18 cellular contexts compared by ENCODE assay signal in genomic region chr6:111357680-111358079, GRCh38.
DNase-seq lines count a peak whose midpoint lies in the region; ATAC-seq and TF ChIP-seq lines count a peak whose summit lies in the region.
"Had no signal": no experiment of that assay in that cellular context is flagged by ENCODE, and none has a peak within 500 bp of the region (broad histone marks: within the 10 kb centered on the region; RNA-seq: fewer than 3 reads in every experiment).

No MANE protein-coding gene starts in this region.

- H3K9me3 Mint-ChIP-seq in progenitor cell of endocrine pancreas (ENCODE audit: low read depth), result no peaks in the 10 kb centered on the region
- H3K9me3 Mint-ChIP-seq: CD4-positive, CD25-positive, alpha-beta regulatory T cell had no signal

- H4K20me1 ChIP-seq in DND-41 (ENCODE audit: insufficient read depth, low read length), result no peaks in the 10 kb centered on the region
- no peaks in the 10 kb centered on the region for H4K20me1 ChIP-seq in hepatocyte (ENCODE audit: insufficient read depth, poor library complexity, severe bottlenecking)

- H3K27me3 ChIP-seq in DND-41 (ENCODE audit: insufficient read depth, low read length, poor library complexity), result no peaks in the 10 kb centered on the region
- no peaks in the 10 kb centered on the region for H3K27me3 ChIP-seq in hepatocyte
- H3K27me3 ChIP-seq: SJCRH30 had no signal

- H3K79me2 ChIP-seq in DND-41 (ENCODE audit: insufficient read depth, low read length) (no peaks in the 10 kb centered on the region), hepatocyte (no peaks in the 10 kb centered on the region)

- DNase-seq in DND-41 (no peak), OCI-M1 (lab: John Stamatoyannopoulos, UW) (peak; percentile 56), hepatocyte (ENCODE audit: low spot score) (peak; percentile 16), progenitor cell of endocrine pancreas (ENCODE audit: low spot score, unreplicated experiment) (no peak), SW 1271 (lab: John Stamatoyannopoulos, UW) (no peak), NCI-H345 treated with DMSO at 0.1 percent for 48 hours (lab: John Stamatoyannopoulos, UW; ENCODE audit: unreplicated experiment) (no peak), retina (no peak)
- DNase-seq: Calu3; CD4-positive, CD25-positive, alpha-beta regulatory T cell; NCI-H1436 treated with DMSO at 0.1 percent for 48 hours; NCI-H2029 treated with DMSO at 0.1 percent for 48 hours; NCI-H2171 treated with DMSO at 0.1 percent for 48 hours; NCI-H748 treated with DMSO at 0.1 percent for 48 hours; RPMI8226; SJCRH30 had no signal

- H3K4me1 ChIP-seq in DND-41 (ENCODE audit: insufficient read depth, low read length) (no peaks in the 10 kb centered on the region), hepatocyte (ENCODE audit: insufficient read depth) (peaks cover 25% of the 10 kb centered on the region)

- H3K36me3 Mint-ChIP-seq in progenitor cell of endocrine pancreas (ENCODE audit: insufficient read depth), result peaks cover 17% of the 10 kb centered on the region

- H3K27me3 Mint-ChIP-seq in progenitor cell of endocrine pancreas, result no peaks in the 10 kb centered on the region
- H3K27me3 Mint-ChIP-seq: CD4-positive, CD25-positive, alpha-beta regulatory T cell had no signal

- ATAC-seq in DND-41 (ENCODE audit: insufficient read depth, low read depth) (no peak), GM19452 (IDR thresholded peaks at IDR 0.05; ENCODE audit: unreplicated experiment) (no peak)
- ATAC-seq: HCT116 had no signal

- H3K4me2 ChIP-seq in DND-41 (ENCODE audit: insufficient read depth, low read length) (no peak overlapping the region), hepatocyte (no peak overlapping the region)

- no peak for TF ChIP-seq CTCF in DND-41 (IDR thresholded peaks at IDR 0.05; ENCODE audit: borderline replicate concordance, extremely low read depth, low read length, poor library complexity, severe bottlenecking)
- TF ChIP-seq CTCF in hepatocyte (IDR thresholded peaks at IDR 0.05; ENCODE audit: poor library complexity), result no peak
- TF ChIP-seq CTCF in progenitor cell of endocrine pancreas (IDR thresholded peaks at IDR 0.05; ENCODE audit: unreplicated experiment), result no peak

- peak overlapping the region; percentile 52 for H3K27ac Mint-ChIP-seq in progenitor cell of endocrine pancreas
- H3K27ac Mint-ChIP-seq: CD4-positive, CD25-positive, alpha-beta regulatory T cell had no signal

- H2AFZ ChIP-seq in DND-41 (ENCODE audit: low read depth, low read length) (no peak overlapping the region), hepatocyte (no peak overlapping the region)

- H3K4me1 Mint-ChIP-seq in progenitor cell of endocrine pancreas (ENCODE audit: low read depth), result peaks cover 40% of the 10 kb centered on the region

- 0 out of 2 replicates have a peak overlapping the region, but pooled peaks have one; percentile 13 for H3K27ac ChIP-seq in DND-41 (ENCODE audit: low read length)
- H3K27ac ChIP-seq in hepatocyte, result peak overlapping the region; percentile 45
- H3K27ac ChIP-seq: HL-60, SJCRH30 had no signal

- H3K9me2 ChIP-seq in hepatocyte (replicated peaks; ENCODE audit: insufficient read depth), result no peaks in the 10 kb centered on the region

- H3K9ac ChIP-seq in DND-41 (ENCODE audit: low read depth, low read length), result no peak overlapping the region

- H3K36me3 ChIP-seq in DND-41 (ENCODE audit: insufficient read depth, low read length) (peaks cover 62% of the 10 kb centered on the region), hepatocyte (replicated peaks; ENCODE audit: insufficient read depth, low read depth) (no peaks in the 10 kb centered on the region)

- no peaks in the 10 kb centered on the region for H3K9me3 ChIP-seq in DND-41 (ENCODE audit: insufficient read depth, low read length, severe bottlenecking)
- H3K9me3 ChIP-seq in hepatocyte (ENCODE audit: low read depth), result no peaks in the 10 kb centered on the region
- H3K9me3 ChIP-seq: SJCRH30 had no signal

- H3K4me3 Mint-ChIP-seq in progenitor cell of endocrine pancreas (ENCODE audit: low read depth), result no peak overlapping the region
- H3K4me3 Mint-ChIP-seq: CD4-positive, CD25-positive, alpha-beta regulatory T cell had no signal

- H3K4me3 ChIP-seq in DND-41 (ENCODE audit: low read depth in 1 of 2, low read length in 2 of 2) (no peak overlapping the region), hepatocyte (no peak overlapping the region)
- H3K4me3 ChIP-seq: SJCRH30 had no signal

Comparison
In these comparisons a context has a peak if more than half of its experiments do, and no peak if none do; other contexts are left out.
1. DNase-seq: peak in OCI-M1 (single experiment) and hepatocyte (single experiment); none in DND-41 (single experiment), progenitor cell of endocrine pancreas (single experiment), SW 1271 (0 of 2), NCI-H345 treated with DMSO at 0.1 percent for 48 hours (single experiment) and retina (single experiment).